In genomic region chr19:49085868-49086232, GRCh38 we compare ENCODE assay signal across 9 cellular contexts. TPM values are rescaled to one million over a fixed set of nuclear protein-coding genes. Genes with fewer than 3 reads are reported as not detected.
DNase-seq lines count a peak whose midpoint lies in the region; ATAC-seq and TF ChIP-seq lines count a peak whose summit lies in the region.
"Had no signal": no experiment of that assay in that cellular context is flagged by ENCODE, and none has a peak within 500 bp of the region (broad histone marks: within the 10 kb centered on the region; RNA-seq: fewer than 3 reads in every experiment).

No MANE protein-coding gene starts in this region.

- no peak for ATAC-seq in activated T-cell treated with anti-CD3 and anti-CD28 coated beads, Interleukin-2, amount 50 U/mL, for 72 hours (replicated peaks in 1 of 2)

- H3K4me1 ChIP-seq in tibial artery, result peaks cover 5 to 34% (median 25%) of the 10 kb centered on the region in 4 donors

- peaks cover 11 to 22% of the 10 kb centered on the region in 2 donors for H3K36me3 Mint-ChIP-seq in activated T-cell treated with anti-CD3 and anti-CD28 coated beads, Interleukin-2, amount 50 U/mL, for 72 hours (ENCODE audit: insufficient read depth in 2 of 2)

- peaks cover under 1% of the 10 kb centered on the region for H3K27me3 Mint-ChIP-seq in activated T-cell treated with anti-CD3 and anti-CD28 coated beads, Interleukin-2, amount 50 U/mL, for 72 hours (ENCODE audit: low read depth)

- DNase-seq in activated T-cell treated with anti-CD3 and anti-CD28 coated beads, Interleukin-2, amount 50 U/mL, for 72 hours, result no peak
- DNase-seq in activated T-cell treated with anti-CD3 and anti-CD28 coated beads, Interleukin-2, amount 50 U/mL, for 1 hour, result no peak
- DNase-seq in astrocyte of the cerebellum (ENCODE audit: low read depth) (no peak), lower leg skin (ENCODE audit: low spot score in 2 of 2) (peak in 1 of 2 donors; percentile 83), tibial artery (no peak), mucosa of gallbladder (ENCODE audit: low spot score) (no peak), NCI-H446 (lab: John Stamatoyannopoulos, UW) (no peak), activated gamma-delta T cell treated with Interleukin-2 at 50 U/mL for 16 hours (no peak)

- no peaks in the 10 kb centered on the region for H3K9me3 ChIP-seq in tibial artery

- no peaks in the 10 kb centered on the region for H3K9me3 Mint-ChIP-seq in activated T-cell treated with anti-CD3 and anti-CD28 coated beads, Interleukin-2, amount 50 U/mL, for 72 hours

- H3K27me3 ChIP-seq in tibial artery, result no peaks in the 10 kb centered on the region

- H3K27ac ChIP-seq in tibial artery, result peak overlapping the region; percentile 87 to 92

- H3K4me3 Mint-ChIP-seq in activated T-cell treated with anti-CD3 and anti-CD28 coated beads, Interleukin-2, amount 50 U/mL, for 72 hours, result peak overlapping the region; percentile 98 to 100

- intact Hi-C loops in lower leg skin (cut with DNase I; ENCODE audit: low total_unique reads) (no loop called here), tibial artery (cut with DNase I; ENCODE audit: low total_unique reads) (no loop called here)

- TF ChIP-seq CTCF in astrocyte of the cerebellum (IDR thresholded peaks at IDR 0.05; ENCODE audit: low read depth, low read length, missing control alignments), result no peak
- no peak for TF ChIP-seq CTCF in lower leg skin (IDR thresholded peaks at IDR 0.05)
- no peak for TF ChIP-seq CTCF in tibial artery (IDR thresholded peaks at IDR 0.05)

- peaks cover 47% of the 10 kb centered on the region for H3K4me1 Mint-ChIP-seq in activated T-cell treated with anti-CD3 and anti-CD28 coated beads, Interleukin-2, amount 50 U/mL, for 72 hours (ENCODE audit: low read depth)

- WGBS in lower leg skin, 2 donors, result 1 to 2% methylated on average over 14 of the region's 14 CpGs

- TF ChIP-seq POLR2A in lower leg skin (IDR thresholded peaks at IDR 0.05), result no peak

- peak overlapping the region; percentile 83 for H3K27ac Mint-ChIP-seq in activated T-cell treated with anti-CD3 and anti-CD28 coated beads, Interleukin-2, amount 50 U/mL, for 72 hours

- H3K4me3 ChIP-seq in astrocyte of the cerebellum (ENCODE audit: low read depth, low read length) (peak overlapping the region; percentile 99), lower leg skin (ENCODE audit: low read depth, poor library complexity, severe bottlenecking) (peak overlapping the region; percentile 73), tibial artery (peak overlapping the region; percentile 89 to 97)

- in situ Hi-C loops in astrocyte of the cerebellum (cut with HindIII; ENCODE audit: low sequenced_read_pairs), result no loop called here

- peaks cover 14 to 33% (median 17%) of the 10 kb centered on the region in 3 donors for H3K36me3 ChIP-seq in tibial artery

RNA-seq across cellular contexts. Expression of gene SNRNP70, which starts 0.6 kb away (rescaled TPM):
- total RNA-seq in activated T-cell treated with anti-CD3 and anti-CD28 coated beads, Interleukin-2, amount 50 U/mL, for 72 hours, result 100 to 1,000 TPM; 165 to 175 TPM
- total RNA-seq in lower leg skin (100 to 1,000 TPM; 172 to 375 (median 285) TPM), mucosa of gallbladder (300 TPM)

RNA-seq across cellular contexts. Expression of gene KCNA7, which starts 13.4 kb away (rescaled TPM):
- total RNA-seq in activated T-cell treated with anti-CD3 and anti-CD28 coated beads, Interleukin-2, amount 50 U/mL, for 72 hours, result not detected
- total RNA-seq in lower leg skin (under 1 TPM in 1 of 4 donors, not detected in 3; 0.06 TPM), mucosa of gallbladder (not detected)
- total RNA-seq: Daoy had no signal

RNA-seq across cellular contexts. Expression of gene NTF4, which starts 21.2 kb away (rescaled TPM):
- total RNA-seq in activated T-cell treated with anti-CD3 and anti-CD28 coated beads, Interleukin-2, amount 50 U/mL, for 72 hours, result not detected
- 10 to 100 TPM in 1 of 4 donors, 1 to 10 TPM in 3; 7.4 to 16.8 (median 8.4) TPM for total RNA-seq in lower leg skin
- total RNA-seq in mucosa of gallbladder, result 0.26 TPM
- total RNA-seq: Daoy had no signal

RNA-seq across cellular contexts. Expression of gene CGB7, which starts 28.3 kb away (rescaled TPM):
- not detected for total RNA-seq in activated T-cell treated with anti-CD3 and anti-CD28 coated beads, Interleukin-2, amount 50 U/mL, for 72 hours
- total RNA-seq in lower leg skin, result 1 to 10 TPM; 1.0 to 8.8 (median 2.2) TPM
- 0.14 TPM for total RNA-seq in mucosa of gallbladder

RNA-seq across cellular contexts. Expression of gene LIN7B, which starts 28.3 kb away (rescaled TPM):
- 1 to 10 TPM; 5.1 to 7.7 TPM for total RNA-seq in activated T-cell treated with anti-CD3 and anti-CD28 coated beads, Interleukin-2, amount 50 U/mL, for 72 hours
- total RNA-seq in lower leg skin, result 10 to 100 TPM; 53.9 to 62.5 (median 54.7) TPM
- total RNA-seq in mucosa of gallbladder, result 6.8 TPM
